ENCODE assay signal across 1 cellular context in genomic region chr16:68793441-68793857, GRCh38. TPM values are rescaled to one million over a fixed set of nuclear protein-coding genes. Genes with fewer than 3 reads are reported as not detected.
"Had no signal": no experiment of that assay in that cellular context is flagged by ENCODE, and none has a peak within 500 bp of the region (broad histone marks: within the 10 kb centered on the region; RNA-seq: fewer than 3 reads in every experiment).

No MANE protein-coding gene starts in this region.

RNA-seq across cellular contexts. Expression of gene CDH1, which starts 56.4 kb away (rescaled TPM):
- total RNA-seq: activated CD8-positive, alpha-beta T cell treated with anti-CD3 and anti-CD28 coated beads, Interleukin-2, amount 10 ng/mL, durations not matched to agents 7 days and 5 days had no signal
